ENCODE assay signal across 9 cellular contexts in genomic region chrX:47194388-47194787, GRCh38. TPM values are rescaled to one million over a fixed set of nuclear protein-coding genes. Genes with fewer than 3 reads are reported as not detected.
DNase-seq lines count a peak whose midpoint lies in the region; ATAC-seq, FAIRE-seq and TF ChIP-seq lines count a peak whose summit lies in the region.
"Had no signal": no experiment of that assay in that cellular context is flagged by ENCODE, and none has a peak within 500 bp of the region (broad histone marks: within the 10 kb centered on the region; RNA-seq: fewer than 3 reads in every experiment).

No MANE protein-coding gene starts in this region.

- H3K27me3 ChIP-seq in HepG2 (ENCODE audit: control insufficient read depth in 1 of 2, insufficient read depth in 2 of 2, low read length in 2 of 2) (no peaks in the 10 kb centered on the region; a peak in 1 of 5 replicates), tibial artery (no peaks in the 10 kb centered on the region)

- in situ Hi-C loops in HepG2 (cut with HindIII; ENCODE audit: extremely low pct_ligation_motif_present, low pct_unique_long_range_greater_than_20kb) (loop anchor here (5.0 kb wide), 2 partner anchors 193 to 328 kb away; no protein-coding TSS in a partner anchor), GM13976 (cut with MboI; ENCODE audit: low sequenced_read_pairs, unreplicated experiment) (loop anchor here (10.0 kb wide), 2 partner anchors 190 to 330 kb away; no protein-coding TSS in a partner anchor)

- POLR2A ChIA-PET in activated CD4-positive, alpha-beta T cell treated with anti-CD3 and anti-CD28 coated beads for 36 hours (lab: Charles Lee): interaction anchor here (0.5 to 1.1 kb wide), 5 partner anchors 19 to 484 kb away, joined by 4 to 11 read pairs (median 5); no protein-coding TSS in a partner anchor
- POLR2A ChIA-PET in HepG2 (lab: Yijun Ruan, JAX): interaction anchor here (0.8 to 1.0 kb wide), 6 partner anchors 23 to 329 kb away, joined by 3 to 6 read pairs (median 3); partner anchors contain the start of gene USP11

- peaks cover 8% of the 10 kb centered on the region for H4K20me1 ChIP-seq in HepG2 (ENCODE audit: insufficient read depth, low read length)

- no peak for TF ChIP-seq CTCF in HepG2 (CRISPR knock-in tag; IDR thresholded peaks at IDR 0.05)
- no peak for TF ChIP-seq CTCF in tibial artery (IDR thresholded peaks at IDR 0.05)
- no peak for TF ChIP-seq CTCF in GM13976 (IDR thresholded peaks at IDR 0.05; ENCODE audit: borderline replicate concordance, control extremely low read depth, extremely low read depth, insufficient read depth, missing control alignments)

- H3K27me3 Mint-ChIP-seq in activated CD4-positive, alpha-beta T cell treated with anti-CD3 and anti-CD28 coated beads for 36 hours: no peaks in the 10 kb centered on the region

- TF ChIP-seq POLR2A in HepG2 (IDR thresholded peaks at IDR 0.05; ENCODE audit: insufficient read depth in 1 of 2, low read depth in 2 of 2, low read length in 2 of 2): no peak

- H3K9me3 ChIP-seq in HepG2 (ENCODE audit: low read length): no peaks in the 10 kb centered on the region
- H3K9me3 ChIP-seq in tibial artery: no peaks in the 10 kb centered on the region

- H3K4me1 ChIP-seq in HepG2 (ENCODE audit: insufficient read depth, low read length): peaks cover 64% of the 10 kb centered on the region
- H3K4me1 ChIP-seq in tibial artery: peaks cover 0 to 60% (median 34%) of the 10 kb centered on the region in 4 donors

- peak overlapping the region; percentile 95 for H3K9ac ChIP-seq in HepG2 (ENCODE audit: insufficient read depth, low read depth, low read length)

- peaks cover 48% of the 10 kb centered on the region for H3K4me1 Mint-ChIP-seq in activated CD4-positive, alpha-beta T cell treated with anti-CD3 and anti-CD28 coated beads for 36 hours

- peaks cover 4 to 11% of the 10 kb centered on the region in 2 experiments; a peak in 3 of 5 replicates for H3K36me3 ChIP-seq in HepG2 (replicated peaks in 1 of 2; ENCODE audit: control insufficient read depth in 1 of 2, insufficient read depth in 2 of 2, low read length in 2 of 2)
- H3K36me3 ChIP-seq in tibial artery: peaks cover 6 to 16% (median 15%) of the 10 kb centered on the region in 3 donors

- 20% methylated on average over 2 of the region's 8 CpGs for WGBS in HepG2 (ENCODE audit: low lambda C conversion rate)

- H3K36me3 Mint-ChIP-seq in activated CD4-positive, alpha-beta T cell treated with anti-CD3 and anti-CD28 coated beads for 36 hours (ENCODE audit: low read depth): peaks cover 42% of the 10 kb centered on the region

- H3K9me3 Mint-ChIP-seq in activated CD4-positive, alpha-beta T cell treated with anti-CD3 and anti-CD28 coated beads for 36 hours (ENCODE audit: low read depth): no peaks in the 10 kb centered on the region

- peak overlapping the region; percentile 95 for H3K27ac ChIP-seq in angular gyrus (ENCODE audit: low read depth, low read length)
- peak overlapping the region; percentile 79 for H3K27ac ChIP-seq in HepG2 (ENCODE audit: extremely low read length, insufficient read depth, low read length)
- H3K27ac ChIP-seq in tibial artery: peak overlapping the region; percentile 96 to 98

- no peak for ATAC-seq in activated CD4-positive, alpha-beta T cell treated with anti-CD3 and anti-CD28 coated beads for 36 hours
- ATAC-seq in HepG2 (no peak), GM21447 (IDR thresholded peaks at IDR 0.05; ENCODE audit: unreplicated experiment) (no peak)

- peak overlapping the region; percentile 75 for H3K4me2 ChIP-seq in HepG2 (ENCODE audit: low read depth, low read length)

- no peak for TF ChIP-seq RAD21 in HepG2 (CRISPR knock-in tag; IDR thresholded peaks at IDR 0.05)

- peak overlapping the region; percentile 68 to 83 (median 74) for H3K4me3 ChIP-seq in HepG2 (replicated peaks in 1 of 3; ENCODE audit: insufficient read depth in 1 of 3, low read depth in 2 of 3, low read length in 3 of 3)
- H3K4me3 ChIP-seq in tibial artery: peak overlapping the region; percentile 79 to 88

- DNase-seq in activated CD4-positive, alpha-beta T cell treated with anti-CD3 and anti-CD28 coated beads for 36 hours: no peak
- DNase-seq in activated CD4-positive, alpha-beta T cell treated with anti-CD3 and anti-CD28 coated beads, Interleukin-2, amount 50 U/mL, for 4 hours: no peak
- no peak for DNase-seq in HepG2 (ENCODE audit: low spot score)
- DNase-seq in tibial artery: no peak
- no peak for DNase-seq in ureter (ENCODE audit: low spot score)
- DNase-seq in GM13976 (ENCODE audit: low spot score): no peak
- DNase-seq: NCI-H2029 treated with DMSO at 0.1 percent for 48 hours had no signal

- FAIRE-seq in HepG2 (lab: Jason Lieb, UNC): no peak

- BruUV-seq in HepG2 (replicated peaks; lab: Mats Ljungman, UMichigan): no TSS peak

- peaks cover 44% of the 10 kb centered on the region for H3K79me2 ChIP-seq in HepG2 (ENCODE audit: insufficient read depth, low read length)

- no peak for TF ChIP-seq EP300 in HepG2 (IDR thresholded peaks at IDR 0.05; ENCODE audit: low read depth in 2 of 2, low read length in 2 of 2)
- no peak for TF ChIP-seq EP300 in HepG2 (CRISPR knock-in tag; IDR thresholded peaks at IDR 0.05; ENCODE audit: borderline replicate concordance)

- H3K4me3 Mint-ChIP-seq in activated CD4-positive, alpha-beta T cell treated with anti-CD3 and anti-CD28 coated beads for 36 hours: peak overlapping the region; percentile 91

- H3K27ac Mint-ChIP-seq in activated CD4-positive, alpha-beta T cell treated with anti-CD3 and anti-CD28 coated beads for 36 hours: peak overlapping the region; percentile 92

- intact Hi-C loops in activated CD4-positive, alpha-beta T cell treated with anti-CD3 and anti-CD28 coated beads for 36 hours (cut with DNase I, micrococcal nuclease): loop anchor here (5.0 to 10.0 kb wide), 6 partner anchors 38 to 830 kb away; partner anchors contain the start of genes ELK1 (in 1 of the 2), USP11 (in 1 of the 2), UXT (in 1 of the 2) and ZNF81 (in 1 of the 2)
- intact Hi-C loops in HepG2 (cut with micrococcal nuclease; ENCODE audit: unreplicated experiment): no loop called here
- intact Hi-C loops in tibial artery (cut with DNase I; ENCODE audit: low total_unique reads): loop anchor here (5.0 to 10.0 kb wide), 2 partner anchors 188 to 450 kb away; no protein-coding TSS in a partner anchor

- CTCF ChIA-PET in activated CD4-positive, alpha-beta T cell treated with anti-CD3 and anti-CD28 coated beads for 36 hours (lab: Charles Lee): interaction anchor here (0.5 to 1.8 kb wide), 3 partner anchors 132 to 329 kb away, joined by 3 to 6 read pairs (median 3); no protein-coding TSS in a partner anchor
- CTCF ChIA-PET in HepG2 (lab: Yijun Ruan, JAX; ENCODE audit: low intra/inter-chr PET ratio, low total read pairs): interaction anchor here (1.4 kb wide), 1 partner anchor 190 kb away, joined by 6 read pairs; no protein-coding TSS in a partner anchor

- H2AFZ ChIP-seq in HepG2 (ENCODE audit: low read length): no peak overlapping the region

RNA-seq across cellular contexts. Expression of gene UBA1, which starts 0.8 kb away (rescaled TPM):
- 100 to 1,000 TPM; 224 to 249 TPM for total RNA-seq in activated CD4-positive, alpha-beta T cell treated with anti-CD3 and anti-CD28 coated beads for 36 hours
- total RNA-seq in HepG2 (2016; rRNA removed; fragmentation: Illumina TruSeq; extraction: Trizol): 93.3 and 95.6 TPM in 2 replicates
- total RNA-seq in HepG2 (2016; cell fraction: cytosol; rRNA removed; fragmentation: Illumina TruSeq; extraction: Trizol; ENCODE audit: low read depth): 5.4 and 7.1 TPM in 2 replicates
- 77.7 and 94.2 TPM in 2 replicates for total RNA-seq in HepG2 (2016; cell fraction: insoluble cytoplasmic fraction; rRNA removed; fragmentation: Illumina TruSeq; extraction: Trizol)
- 18.1 and 19.1 TPM in 2 replicates for total RNA-seq in HepG2 (2016; cell fraction: membrane; rRNA removed; fragmentation: Illumina TruSeq; extraction: Trizol)
- 55.6 and 61.3 TPM in 2 replicates for total RNA-seq in HepG2 (2016; cell fraction: nucleus; rRNA removed; fragmentation: Illumina TruSeq; extraction: Trizol)
- 129 and 146 TPM in 2 replicates for polyA plus RNA-seq in HepG2 (2011; rRNA removed)
- 77.3 and 97.9 TPM in 2 replicates for polyA plus RNA-seq in HepG2 (2011; cell fraction: cytosol; rRNA removed)
- 223 and 227 TPM in 2 replicates for polyA plus RNA-seq in HepG2 (2011; cell fraction: nucleus; rRNA removed)
- 84.6 and 94.4 TPM in 2 replicates for polyA plus RNA-seq in HepG2 (2012)
- polyA plus RNA-seq in HepG2 (2016; cell fraction: cytosol; fragmentation: Illumina TruSeq; extraction: Trizol; ENCODE audit: low read depth): 4.8 and 5.6 TPM in 2 replicates
- 93.8 and 120 TPM in 2 replicates for polyA plus RNA-seq in HepG2 (2016; cell fraction: insoluble cytoplasmic fraction; fragmentation: Illumina TruSeq; extraction: Trizol; ENCODE audit: low read depth)
- 10.0 and 13.0 TPM in 2 replicates for polyA plus RNA-seq in HepG2 (2016; cell fraction: membrane; fragmentation: Illumina TruSeq; extraction: Trizol; ENCODE audit: low read depth)
- polyA plus RNA-seq in HepG2 (2016; cell fraction: nucleus; fragmentation: Illumina TruSeq; extraction: Trizol; ENCODE audit: insufficient read depth, low read depth): 158 and 178 TPM in 2 replicates
- 280 and 721 TPM in 2 replicates for polyA minus RNA-seq in HepG2 (2011; rRNA and poly(A)+ RNA removed; ENCODE audit: low replicate concordance)
- 69.7 and 70.1 TPM in 2 replicates for polyA minus RNA-seq in HepG2 (2011; cell fraction: cytosol; rRNA and poly(A)+ RNA removed)
- 44.2 and 45.4 TPM in 2 replicates for polyA minus RNA-seq in HepG2 (2011; cell fraction: nucleus; rRNA and poly(A)+ RNA removed)
- 193 TPM for total RNA-seq in ureter

RNA-seq across cellular contexts. Expression of gene CDK16, which starts 24.1 kb away (rescaled TPM):
- 10 to 100 TPM; 62.7 to 78.9 TPM for total RNA-seq in activated CD4-positive, alpha-beta T cell treated with anti-CD3 and anti-CD28 coated beads for 36 hours
- total RNA-seq in HepG2 (2016; rRNA removed; fragmentation: Illumina TruSeq; extraction: Trizol): 54.0 and 64.5 TPM in 2 replicates
- 42.6 and 48.2 TPM in 2 replicates for total RNA-seq in HepG2 (2016; cell fraction: cytosol; rRNA removed; fragmentation: Illumina TruSeq; extraction: Trizol; ENCODE audit: low read depth)
- 46.2 and 63.4 TPM in 2 replicates for total RNA-seq in HepG2 (2016; cell fraction: insoluble cytoplasmic fraction; rRNA removed; fragmentation: Illumina TruSeq; extraction: Trizol)
- 101 and 102 TPM in 2 replicates for total RNA-seq in HepG2 (2016; cell fraction: membrane; rRNA removed; fragmentation: Illumina TruSeq; extraction: Trizol)
- 48.0 and 50.2 TPM in 2 replicates for total RNA-seq in HepG2 (2016; cell fraction: nucleus; rRNA removed; fragmentation: Illumina TruSeq; extraction: Trizol)
- 221 and 225 TPM in 2 replicates for polyA plus RNA-seq in HepG2 (2011; rRNA removed)
- polyA plus RNA-seq in HepG2 (2011; cell fraction: cytosol; rRNA removed): 159 and 189 TPM in 2 replicates
- polyA plus RNA-seq in HepG2 (2011; cell fraction: nucleus; rRNA removed): 710 and 899 TPM in 2 replicates
- 70.8 and 105 TPM in 2 replicates for polyA plus RNA-seq in HepG2 (2012)
- polyA plus RNA-seq in HepG2 (2016; cell fraction: cytosol; fragmentation: Illumina TruSeq; extraction: Trizol; ENCODE audit: low read depth): 81.6 and 88.2 TPM in 2 replicates
- polyA plus RNA-seq in HepG2 (2016; cell fraction: insoluble cytoplasmic fraction; fragmentation: Illumina TruSeq; extraction: Trizol; ENCODE audit: low read depth): 86.5 and 108 TPM in 2 replicates
- polyA plus RNA-seq in HepG2 (2016; cell fraction: membrane; fragmentation: Illumina TruSeq; extraction: Trizol; ENCODE audit: low read depth): 133 and 157 TPM in 2 replicates
- polyA plus RNA-seq in HepG2 (2016; cell fraction: nucleus; fragmentation: Illumina TruSeq; extraction: Trizol; ENCODE audit: insufficient read depth, low read depth): 147 and 168 TPM in 2 replicates
- polyA minus RNA-seq in HepG2 (2011; rRNA and poly(A)+ RNA removed; ENCODE audit: low replicate concordance): 219 and 435 TPM in 2 replicates
- 89.3 and 94.1 TPM in 2 replicates for polyA minus RNA-seq in HepG2 (2011; cell fraction: cytosol; rRNA and poly(A)+ RNA removed)
- 94.1 and 102 TPM in 2 replicates for polyA minus RNA-seq in HepG2 (2011; cell fraction: nucleus; rRNA and poly(A)+ RNA removed)
- 85.4 TPM for total RNA-seq in ureter

RNA-seq across cellular contexts. Expression of gene USP11, which starts 38.4 kb away (rescaled TPM):
- total RNA-seq in activated CD4-positive, alpha-beta T cell treated with anti-CD3 and anti-CD28 coated beads for 36 hours: 10 to 100 TPM; 19.2 to 21.1 TPM
- total RNA-seq in HepG2 (2016; rRNA removed; fragmentation: Illumina TruSeq; extraction: Trizol): 23.8 and 33.6 TPM in 2 replicates
- 4.6 and 5.6 TPM in 2 replicates for total RNA-seq in HepG2 (2016; cell fraction: cytosol; rRNA removed; fragmentation: Illumina TruSeq; extraction: Trizol; ENCODE audit: low read depth)
- total RNA-seq in HepG2 (2016; cell fraction: insoluble cytoplasmic fraction; rRNA removed; fragmentation: Illumina TruSeq; extraction: Trizol): 23.6 and 32.3 TPM in 2 replicates
- 5.5 and 6.3 TPM in 2 replicates for total RNA-seq in HepG2 (2016; cell fraction: membrane; rRNA removed; fragmentation: Illumina TruSeq; extraction: Trizol)
- total RNA-seq in HepG2 (2016; cell fraction: nucleus; rRNA removed; fragmentation: Illumina TruSeq; extraction: Trizol): 21.6 and 22.6 TPM in 2 replicates
- 31.7 and 38.8 TPM in 2 replicates for polyA plus RNA-seq in HepG2 (2011; rRNA removed)
- polyA plus RNA-seq in HepG2 (2011; cell fraction: cytosol; rRNA removed): 17.8 and 18.8 TPM in 2 replicates
- polyA plus RNA-seq in HepG2 (2011; cell fraction: nucleus; rRNA removed): 103 TPM in 2 replicates
- 56.6 and 70.9 TPM in 2 replicates for polyA plus RNA-seq in HepG2 (2012)
- polyA plus RNA-seq in HepG2 (2016; cell fraction: cytosol; fragmentation: Illumina TruSeq; extraction: Trizol; ENCODE audit: low read depth): 2.1 and 3.2 TPM in 2 replicates
- polyA plus RNA-seq in HepG2 (2016; cell fraction: insoluble cytoplasmic fraction; fragmentation: Illumina TruSeq; extraction: Trizol; ENCODE audit: low read depth): 21.0 and 30.4 TPM in 2 replicates
- 4.6 and 5.3 TPM in 2 replicates for polyA plus RNA-seq in HepG2 (2016; cell fraction: membrane; fragmentation: Illumina TruSeq; extraction: Trizol; ENCODE audit: low read depth)
- 45.2 and 50.2 TPM in 2 replicates for polyA plus RNA-seq in HepG2 (2016; cell fraction: nucleus; fragmentation: Illumina TruSeq; extraction: Trizol; ENCODE audit: insufficient read depth, low read depth)
- 100 and 124 TPM in 2 replicates for polyA minus RNA-seq in HepG2 (2011; rRNA and poly(A)+ RNA removed; ENCODE audit: low replicate concordance)
- 41.3 and 57.4 TPM in 2 replicates for polyA minus RNA-seq in HepG2 (2011; cell fraction: cytosol; rRNA and poly(A)+ RNA removed)
- 55.4 and 68.5 TPM in 2 replicates for polyA minus RNA-seq in HepG2 (2011; cell fraction: nucleus; rRNA and poly(A)+ RNA removed)
- 108 TPM for total RNA-seq in ureter

RNA-seq across cellular contexts. Expression of gene RBM10, which starts 49.4 kb away (rescaled TPM):
- total RNA-seq in activated CD4-positive, alpha-beta T cell treated with anti-CD3 and anti-CD28 coated beads for 36 hours: 10 to 100 TPM; 63.8 to 72.1 TPM
- 41.6 and 43.1 TPM in 2 replicates for total RNA-seq in HepG2 (2016; rRNA removed; fragmentation: Illumina TruSeq; extraction: Trizol)
- 3.1 and 4.0 TPM in 2 replicates for total RNA-seq in HepG2 (2016; cell fraction: cytosol; rRNA removed; fragmentation: Illumina TruSeq; extraction: Trizol; ENCODE audit: low read depth)
- 35.5 and 44.5 TPM in 2 replicates for total RNA-seq in HepG2 (2016; cell fraction: insoluble cytoplasmic fraction; rRNA removed; fragmentation: Illumina TruSeq; extraction: Trizol)
- total RNA-seq in HepG2 (2016; cell fraction: membrane; rRNA removed; fragmentation: Illumina TruSeq; extraction: Trizol): 12.2 and 12.8 TPM in 2 replicates
- 22.5 and 26.2 TPM in 2 replicates for total RNA-seq in HepG2 (2016; cell fraction: nucleus; rRNA removed; fragmentation: Illumina TruSeq; extraction: Trizol)
- 15.8 and 15.9 TPM in 2 replicates for polyA plus RNA-seq in HepG2 (2011; rRNA removed)
- 10.4 and 16.9 TPM in 2 replicates for polyA plus RNA-seq in HepG2 (2011; cell fraction: cytosol; rRNA removed)
- 45.1 and 59.0 TPM in 2 replicates for polyA plus RNA-seq in HepG2 (2011; cell fraction: nucleus; rRNA removed)
- 14.1 and 15.9 TPM in 2 replicates for polyA plus RNA-seq in HepG2 (2012)
- polyA plus RNA-seq in HepG2 (2016; cell fraction: cytosol; fragmentation: Illumina TruSeq; extraction: Trizol; ENCODE audit: low read depth): 2.7 and 3.4 TPM in 2 replicates
- polyA plus RNA-seq in HepG2 (2016; cell fraction: insoluble cytoplasmic fraction; fragmentation: Illumina TruSeq; extraction: Trizol; ENCODE audit: low read depth): 29.5 and 39.2 TPM in 2 replicates
- 6.9 and 7.3 TPM in 2 replicates for polyA plus RNA-seq in HepG2 (2016; cell fraction: membrane; fragmentation: Illumina TruSeq; extraction: Trizol; ENCODE audit: low read depth)
- 49.1 and 54.4 TPM in 2 replicates for polyA plus RNA-seq in HepG2 (2016; cell fraction: nucleus; fragmentation: Illumina TruSeq; extraction: Trizol; ENCODE audit: insufficient read depth, low read depth)
- 24.6 and 41.4 TPM in 2 replicates for polyA minus RNA-seq in HepG2 (2011; rRNA and poly(A)+ RNA removed; ENCODE audit: low replicate concordance)
- polyA minus RNA-seq in HepG2 (2011; cell fraction: cytosol; rRNA and poly(A)+ RNA removed): 10.8 and 15.2 TPM in 2 replicates
- polyA minus RNA-seq in HepG2 (2011; cell fraction: nucleus; rRNA and poly(A)+ RNA removed): 9.4 and 10.0 TPM in 2 replicates
- 38.5 TPM for total RNA-seq in ureter

RNA-seq across cellular contexts. Expression of gene NDUFB11, which starts 49.9 kb away (rescaled TPM):
- total RNA-seq in activated CD4-positive, alpha-beta T cell treated with anti-CD3 and anti-CD28 coated beads for 36 hours: 10 to 100 TPM; 89.9 to 90.8 TPM
- total RNA-seq in HepG2 (2016; rRNA removed; fragmentation: Illumina TruSeq; extraction: Trizol): 94.8 and 100 TPM in 2 replicates
- total RNA-seq in HepG2 (2016; cell fraction: cytosol; rRNA removed; fragmentation: Illumina TruSeq; extraction: Trizol; ENCODE audit: low read depth): 63.5 and 69.5 TPM in 2 replicates
- total RNA-seq in HepG2 (2016; cell fraction: insoluble cytoplasmic fraction; rRNA removed; fragmentation: Illumina TruSeq; extraction: Trizol): 101 and 102 TPM in 2 replicates
- 56.7 and 63.8 TPM in 2 replicates for total RNA-seq in HepG2 (2016; cell fraction: membrane; rRNA removed; fragmentation: Illumina TruSeq; extraction: Trizol)
- total RNA-seq in HepG2 (2016; cell fraction: nucleus; rRNA removed; fragmentation: Illumina TruSeq; extraction: Trizol): 50.3 and 51.3 TPM in 2 replicates
- 46.6 and 53.9 TPM in 2 replicates for polyA plus RNA-seq in HepG2 (2011; rRNA removed)
- 62.7 and 82.8 TPM in 2 replicates for polyA plus RNA-seq in HepG2 (2011; cell fraction: cytosol; rRNA removed)
- 23.0 and 26.5 TPM in 2 replicates for polyA plus RNA-seq in HepG2 (2011; cell fraction: nucleus; rRNA removed)
- polyA plus RNA-seq in HepG2 (2012): 42.6 and 54.4 TPM in 2 replicates
- 79.8 and 82.5 TPM in 2 replicates for polyA plus RNA-seq in HepG2 (2016; cell fraction: cytosol; fragmentation: Illumina TruSeq; extraction: Trizol; ENCODE audit: low read depth)
- polyA plus RNA-seq in HepG2 (2016; cell fraction: insoluble cytoplasmic fraction; fragmentation: Illumina TruSeq; extraction: Trizol; ENCODE audit: low read depth): 92.6 and 96.5 TPM in 2 replicates
- 57.9 and 58.0 TPM in 2 replicates for polyA plus RNA-seq in HepG2 (2016; cell fraction: membrane; fragmentation: Illumina TruSeq; extraction: Trizol; ENCODE audit: low read depth)
- polyA plus RNA-seq in HepG2 (2016; cell fraction: nucleus; fragmentation: Illumina TruSeq; extraction: Trizol; ENCODE audit: insufficient read depth, low read depth): 81.9 and 89.2 TPM in 2 replicates
- 77.2 and 279 TPM in 2 replicates for polyA minus RNA-seq in HepG2 (2011; rRNA and poly(A)+ RNA removed; ENCODE audit: low replicate concordance)
- polyA minus RNA-seq in HepG2 (2011; cell fraction: cytosol; rRNA and poly(A)+ RNA removed): 29.8 and 30.6 TPM in 2 replicates
- polyA minus RNA-seq in HepG2 (2011; cell fraction: nucleus; rRNA and poly(A)+ RNA removed): 7.1 and 9.5 TPM in 2 replicates
- total RNA-seq in ureter: 77.2 TPM
